1 cellular context compared by ENCODE assay signal in genomic region chr16:14988661-14989111, GRCh38.
TF ChIP-seq lines count a peak whose summit lies in the region.

No MANE protein-coding gene starts in this region.

TF ChIP-seq in K562, 482 proteins besides CTCF, POLR2A, EP300 and RAD21:
- TF ChIP-seq POLR2G (IDR thresholded peaks at IDR 0.05; ENCODE audit: low read depth, low read length) = 0 out of 2 replicates have a peak, but pooled peaks have one; percentile 13
TF ChIP-seq in K562: peak in this region for 1; not testable (repeated sequence) for 481.
